Comparison of ENCODE assay signal across 8 cellular contexts in genomic region chr5:77852514-77853352, GRCh38.
A peak's percentile ranks its signal among the peaks of the same experiment; 100 is the strongest.
DNase-seq lines count a peak whose midpoint lies in the region; ATAC-seq and TF ChIP-seq lines count a peak whose summit lies in the region.

No MANE protein-coding gene starts in this region.

- H3K9me2 ChIP-seq in Loucy (replicated peaks; ENCODE audit: low read depth, low read length) = no peaks in the 10 kb centered on the region

- H3K4me3 Mint-ChIP-seq in natural killer cell treated with Interleukin-12 subunit alpha and Interleukin-12 subunit beta and Interleukin-15 and Interleukin-18, amount 100 ng/mL, for 72 hours = peak overlapping the region; percentile 83

- H3K36me3 Mint-ChIP-seq in natural killer cell treated with Interleukin-12 subunit alpha and Interleukin-12 subunit beta and Interleukin-15 and Interleukin-18, amount 100 ng/mL, for 72 hours = no peaks in the 10 kb centered on the region

- no peak overlapping the region for H3K27ac ChIP-seq in upper lobe of right lung

- H3K27me3 ChIP-seq in Loucy (ENCODE audit: insufficient read depth, low read length, poor library complexity, severe bottlenecking) = no peaks in the 10 kb centered on the region
- H3K27me3 ChIP-seq in upper lobe of right lung = peaks cover 39% of the 10 kb centered on the region

- no peak overlapping the region for H2AFZ ChIP-seq in Loucy (ENCODE audit: low read length)

- peak; percentile 73 for ATAC-seq in GM21529 (IDR thresholded peaks at IDR 0.05; ENCODE audit: unreplicated experiment)
- peak; percentile 74 to 82 for ATAC-seq in natural killer cell treated with Interleukin-12 subunit alpha and Interleukin-12 subunit beta and Interleukin-15 and Interleukin-18, amount 100 ng/mL, for 72 hours
- ATAC-seq in upper lobe of right lung = peak; percentile 70

- H3K4me3 ChIP-seq in Loucy (ENCODE audit: low read length, poor library complexity, severe bottlenecking) (peak overlapping the region; percentile 24), fibroblast of the aortic adventitia (ENCODE audit: low read depth, low read length) (peak overlapping the region; percentile 64), upper lobe of right lung (peak overlapping the region; percentile 57)

- H3K4me1 Mint-ChIP-seq in natural killer cell treated with Interleukin-12 subunit alpha and Interleukin-12 subunit beta and Interleukin-15 and Interleukin-18, amount 100 ng/mL, for 72 hours (ENCODE audit: low read depth in 2 of 2) = peaks cover 13 to 15% of the 10 kb centered on the region in 2 donors

- no peaks in the 10 kb centered on the region for H3K9me3 ChIP-seq in Loucy (ENCODE audit: insufficient read depth, low read depth, low read length)
- H3K9me3 ChIP-seq in upper lobe of right lung = no peaks in the 10 kb centered on the region

- H3K79me2 ChIP-seq in Loucy (ENCODE audit: insufficient read depth, low read length) = no peaks in the 10 kb centered on the region

- DNase-seq in EL = peak; percentile 75
- peak; percentile 37 for DNase-seq in activated T-cell treated with anti-CD3 and anti-CD28 coated beads, Interleukin-2, amount 50 U/mL, for 1 hour
- DNase-seq in fibroblast of the aortic adventitia (ENCODE audit: low read depth) = peak; percentile 56
- peak; percentile 62 for DNase-seq in natural killer cell treated with Interleukin-12 subunit alpha and Interleukin-12 subunit beta and Interleukin-15 and Interleukin-18, amount 100 ng/mL, for 72 hours (ENCODE audit: low spot score)
- peak; percentile 70 for DNase-seq in upper lobe of right lung
- no peak for DNase-seq in NCI-H146 (lab: John Stamatoyannopoulos, UW)

- peaks cover 14% of the 10 kb centered on the region for H3K4me1 ChIP-seq in Loucy (ENCODE audit: insufficient read depth, low read length, poor library complexity, severe bottlenecking)
- H3K4me1 ChIP-seq in upper lobe of right lung = peaks cover 5% of the 10 kb centered on the region

- peaks cover 6 to 22% of the 10 kb centered on the region in 2 donors for H3K27me3 Mint-ChIP-seq in natural killer cell treated with Interleukin-12 subunit alpha and Interleukin-12 subunit beta and Interleukin-15 and Interleukin-18, amount 100 ng/mL, for 72 hours

- intact Hi-C loops in upper lobe of right lung (cut with DNase I) = no loop called here

- peak overlapping the region; percentile 27 to 62 for H3K27ac Mint-ChIP-seq in natural killer cell treated with Interleukin-12 subunit alpha and Interleukin-12 subunit beta and Interleukin-15 and Interleukin-18, amount 100 ng/mL, for 72 hours

- H3F3A ChIP-seq in Loucy (ENCODE audit: low read depth) = no peaks in the 10 kb centered on the region

- TF ChIP-seq CTCF in Loucy (conservative IDR thresholded peaks at IDR 0.05; ENCODE audit: low read length) (no peak), fibroblast of the aortic adventitia (IDR thresholded peaks at IDR 0.05; ENCODE audit: insufficient read depth, low read length) (no peak), upper lobe of right lung (IDR thresholded peaks at IDR 0.05) (no peak)

- no peaks in the 10 kb centered on the region for H4K20me1 ChIP-seq in Loucy (ENCODE audit: insufficient read depth, low read length, poor library complexity, severe bottlenecking)

- no peaks in the 10 kb centered on the region for H3K36me3 ChIP-seq in Loucy (ENCODE audit: insufficient read depth, low read length)
- no peaks in the 10 kb centered on the region for H3K36me3 ChIP-seq in upper lobe of right lung

- H3K9me3 Mint-ChIP-seq in natural killer cell treated with Interleukin-12 subunit alpha and Interleukin-12 subunit beta and Interleukin-15 and Interleukin-18, amount 100 ng/mL, for 72 hours = no peaks in the 10 kb centered on the region

- no peak overlapping the region for H3K9ac ChIP-seq in Loucy (ENCODE audit: low read depth, low read length, poor library complexity, severe bottlenecking)

- H3K4me2 ChIP-seq in Loucy (ENCODE audit: low read depth, low read length, poor library complexity, severe bottlenecking) = peak overlapping the region; percentile 45
